29 cellular contexts compared by ENCODE assay signal in the genomic region with DNA sequence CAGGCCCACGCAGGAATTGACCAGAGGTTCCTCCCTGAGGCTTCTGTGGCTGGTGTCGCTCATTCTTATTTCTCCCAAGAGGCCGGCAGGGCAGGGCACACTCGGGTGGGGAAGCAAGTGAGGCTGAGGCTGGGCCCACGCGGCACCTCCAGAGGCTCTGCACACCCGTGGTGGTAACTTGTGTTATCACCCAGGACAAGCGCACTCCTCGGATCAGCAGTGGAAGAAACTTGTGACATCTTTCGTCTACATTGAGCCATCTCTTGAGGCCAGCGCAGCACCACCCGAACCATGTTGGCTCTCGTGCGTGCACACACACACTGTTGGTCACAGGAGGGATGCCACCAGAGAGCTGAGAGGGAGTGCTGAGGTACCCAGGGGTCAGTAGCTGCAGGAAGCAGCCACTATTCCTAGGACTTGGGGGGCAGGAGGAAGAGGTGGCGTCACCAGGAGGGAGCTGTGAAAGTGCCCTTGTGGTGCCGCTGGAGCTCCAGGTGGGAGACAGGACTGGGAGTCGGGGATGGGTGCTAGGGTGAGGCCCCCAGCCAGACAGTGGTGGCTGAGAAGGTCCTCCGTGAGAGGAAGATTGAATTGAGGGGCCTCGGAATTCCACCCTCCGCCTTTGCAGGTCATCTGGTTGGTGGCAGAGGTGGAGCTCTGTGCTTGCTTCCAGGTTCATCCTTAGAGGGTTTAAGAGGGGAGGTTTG. TPM values are rescaled to one million over a fixed set of nuclear protein-coding genes. Genes with fewer than 3 reads are reported as not detected.
DNase-seq lines count a peak whose midpoint lies in the region; ATAC-seq, FAIRE-seq and TF ChIP-seq lines count a peak whose summit lies in the region.
"Had no signal": no experiment of that assay in that cellular context is flagged by ENCODE, and none has a peak within 500 bp of the region (broad histone marks: within the 10 kb centered on the region; RNA-seq: fewer than 3 reads in every experiment).

No MANE protein-coding gene starts in this region.

- POLR2A ChIA-PET in K562 (lab: Yijun Ruan, JAX): interaction anchor here (2.4 kb wide), 1 partner anchor 8 kb away, joined by 7 read pairs; a partner anchor contains a TSS

- H3K4me1 ChIP-seq in K562 (replicated peaks in 1 of 2; ENCODE audit: control insufficient read depth in 2 of 2, insufficient read depth in 2 of 2, low read length in 2 of 2): peaks cover 0 to 7% of the 10 kb centered on the region in 2 experiments; a peak in 1 of 5 replicates
- peaks cover 4 to 51% (median 9%) of the 10 kb centered on the region in 6 donors for H3K4me1 ChIP-seq in spleen

- no peak overlapping the region for H2AFZ ChIP-seq in K562 (ENCODE audit: low read depth, low read length)
- H2AFZ ChIP-seq: hepatocyte, neural progenitor cell had no signal

- no peaks in the 10 kb centered on the region for H3K9me3 ChIP-seq in K562 (replicated peaks; ENCODE audit: control insufficient read depth, insufficient read depth, low read depth, low read length)
- no peaks in the 10 kb centered on the region for H3K9me3 ChIP-seq in spleen
- H3K9me3 ChIP-seq: body of pancreas, left ventricle myocardium inferior, mucosa of descending colon had no signal

- peaks cover 98% of the 10 kb centered on the region for H3K79me2 ChIP-seq in K562 (ENCODE audit: control insufficient read depth, insufficient read depth, low read length)

- H3K9me1 ChIP-seq in K562 (ENCODE audit: control insufficient read depth, insufficient read depth, low read length): peaks cover 4% of the 10 kb centered on the region

- CTCF ChIA-PET in K562 (lab: Yijun Ruan, JAX; ENCODE audit: low intra/inter-chr PET ratio): no interaction called here

- H3K4me2 ChIP-seq in K562 (ENCODE audit: insufficient read depth, low read length): no peak overlapping the region
- H3K4me2 ChIP-seq: hepatocyte, neural progenitor cell had no signal

- peak overlapping the region in 1 of 2 experiments; percentile 62; a peak in 1 of 4 replicates for H3K9ac ChIP-seq in K562 (ENCODE audit: insufficient read depth in 1 of 2, low read depth in 2 of 2, low read length in 2 of 2)
- H3K9ac ChIP-seq: neural progenitor cell had no signal

- H3K4me3 ChIP-seq in K562 (no peak overlapping the region), spleen (no peak overlapping the region)
- H3K4me3 ChIP-seq: body of pancreas, hepatocyte, left ventricle myocardium inferior, mucosa of descending colon, neural progenitor cell had no signal

- no peak; the same call in 2 of the 3 replicates for ATAC-seq in K562
- no peak for ATAC-seq in left lobe of liver
- ATAC-seq in GM21423 (IDR thresholded peaks at IDR 0.05; ENCODE audit: unreplicated experiment): no peak
- no peak for ATAC-seq in GM21515 (IDR thresholded peaks at IDR 0.05; ENCODE audit: unreplicated experiment)
- ATAC-seq: body of pancreas, mucosa of descending colon, sciatic nerve had no signal

- H3K27ac ChIP-seq in K562 (ENCODE audit: extremely low read depth, low read depth, low read length) (no peak overlapping the region), spleen (no peak overlapping the region)
- H3K27ac ChIP-seq: body of pancreas, hepatocyte, left ventricle myocardium inferior, neural progenitor cell had no signal

- peak; percentile 37 for FAIRE-seq in K562 (lab: Jason Lieb, UNC)
- FAIRE-seq: A204.1, colon, GM18507 had no signal

- H4K20me1 ChIP-seq in K562 (replicated peaks; ENCODE audit: control insufficient read depth, insufficient read depth, low read length): peaks cover 4% of the 10 kb centered on the region; the same call in 1 of the 2 replicates

- DNase-seq in activated effector memory CD4-positive, alpha-beta T cell treated with anti-CD3 and anti-CD28 coated beads, Interleukin-2, amount 50 U/mL, for 16 hours: peak; percentile 56
- DNase-seq in activated effector memory CD4-positive, alpha-beta T cell treated with Interleukin-2 at 50 U/mL for 16 hours: no peak
- DNase-seq in K562 (ENCODE audit: extremely low read depth in 1 of 4, low spot score in 3 of 4) (no peak), left lobe of liver (ENCODE audit: low spot score) (peak; percentile 33), spleen (peak; percentile 65), HK-2 (ENCODE audit: unreplicated experiment) (no peak)
- DNase-seq: activated CD4-positive, alpha-beta memory T cell treated with anti-CD3 and anti-CD28 coated beads for 36 hours; activated CD4-positive, CD25-positive, alpha-beta regulatory T cell; activated gamma-delta T cell treated with Interleukin-2 at 50 U/mL for 16 hours; body of pancreas; COR-L47; DMS79; effector memory CD4-positive, alpha-beta T cell; GF-D8; GOT3; immature natural killer cell; left ventricle myocardium inferior; mucosa of descending colon; NCI-H1694 treated with DMSO at 0.1 percent for 48 hours; NCI-H2171 treated with DMSO at 0.1 percent for 48 hours; NCI-H524 had no signal

- H3K36me3 ChIP-seq in K562 (ENCODE audit: control insufficient read depth, insufficient read depth, low read length) (peaks cover 100% of the 10 kb centered on the region), spleen (peaks cover 0 to 100% (median 88%) of the 10 kb centered on the region in 6 donors)

- in situ Hi-C loops in K562 (cut with MboI): no loop called here

- TF ChIP-seq POLR2A in K562 (conservative IDR thresholded peaks at IDR 0.05) (no peak), spleen (IDR thresholded peaks at IDR 0.05) (no peak)

- no peaks in the 10 kb centered on the region for H3K27me3 ChIP-seq in K562 (ENCODE audit: control insufficient read depth in 2 of 2, insufficient read depth in 2 of 2, low read length in 2 of 2)
- no peaks in the 10 kb centered on the region for H3K27me3 ChIP-seq in spleen (replicated peaks in 1 of 7)
- H3K27me3 ChIP-seq: body of pancreas, hepatocyte, neural progenitor cell had no signal

- 96% methylated on average over 20 of the region's 20 CpGs for WGBS in K562 (ENCODE audit: insufficient coverage, low coverage, missing lambda C conversion rate)
- 80 to 91% (median 83%) methylated on average over 17 to 20 of the region's 20 CpGs for WGBS in spleen, 5 donors

- no TSS peak for BruUV-seq in K562 (replicated peaks; lab: Mats Ljungman, UMichigan)

- no peak for TF ChIP-seq RAD21 in K562 (CRISPR knock-in tag; conservative IDR thresholded peaks at IDR 0.05 in 1 of 2, IDR thresholded peaks at IDR 0.05 in 1 of 2)

- TF ChIP-seq EP300 in K562 (IDR thresholded peaks at IDR 0.05; ENCODE audit: low read length): no peak

- TF ChIP-seq CTCF in K562 (IDR thresholded peaks at IDR 0.05 in 2 of 3, conservative IDR thresholded peaks at IDR 0.05 in 1 of 3; ENCODE audit: insufficient read depth in 2 of 3, low read depth in 1 of 3, low read length in 3 of 3): no peak
- TF ChIP-seq CTCF in spleen (IDR thresholded peaks at IDR 0.05 in 8 of 11, conservative IDR thresholded peaks at IDR 0.05 in 3 of 11): no peak

- intact Hi-C loops in K562 (cut with micrococcal nuclease) (no loop called here), spleen (cut with DNase I; ENCODE audit: low total_unique reads) (no loop called here)

TF ChIP-seq in K562, 482 proteins besides CTCF, POLR2A, EP300 and RAD21:
- TF ChIP-seq RBFOX2 (IDR thresholded peaks at IDR 0.05; ENCODE audit: low read depth, low read length): peak; percentile 66
- TF ChIP-seq ETV1 (tag; conservative IDR thresholded peaks at IDR 0.05; ENCODE audit: low read depth): no peak
- TF ChIP-seq POLR2G (IDR thresholded peaks at IDR 0.05; ENCODE audit: low read depth, low read length): peak; percentile 42
- TF ChIP-seq KDM5B (IDR thresholded peaks at IDR 0.05; ENCODE audit: insufficient replicate concordance, low read depth, low read length): no peak

RNA-seq across cellular contexts. Expression of a gene that starts 6.4 kb away (rescaled TPM):
- total RNA-seq in K562 (2011; cell fraction: chromatin; rRNA removed; ENCODE audit: low replicate concordance): 19.2 and 34.5 TPM in 2 replicates
- 50.4 and 58.7 TPM in 2 replicates for total RNA-seq in K562 (2011; cell fraction: nucleolus; rRNA removed)
- total RNA-seq in K562 (2011; cell fraction: nucleoplasm; rRNA removed): 40.3 and 48.3 TPM in 2 replicates
- total RNA-seq in K562 (2014; rRNA removed) (187 and 258 TPM in 2 replicates), K562 (2014; rRNA removed; fragmentation: Illumina TruSeq; extraction: Trizol) (61.1 and 77.0 TPM in 2 replicates), K562 (2015; rRNA removed; fragmentation: Illumina TruSeq; extraction: Trizol) (154 and 169 TPM in 2 replicates), K562 (2021) (97.2 and 104 TPM in 2 replicates), left lobe of liver (27.0 TPM), spleen (10 to 100 TPM; 18.2 to 38.4 (median 25.1) TPM)
- polyA plus RNA-seq in K562 (2011; rRNA removed) (52.7 and 54.7 TPM in 2 replicates), K562 (2014; fragmentation: Illumina TruSeq; extraction: Trizol) (73.1 and 114 TPM in 2 replicates), K562 (2014; fragmentation: Nextera tagmentation; extraction: Ambion mirVana) (10 to 100 TPM; 36.1 to 67.5 TPM), K562 (2014; rRNA removed) (238 and 291 TPM in 2 replicates), spleen (10 to 100 TPM; 36.7 to 74.2 (median 49.3) TPM)
- polyA plus RNA-seq in K562 (2011; cell fraction: cytosol; rRNA removed): 172 and 193 TPM in 2 replicates
- 53.4 and 60.6 TPM in 2 replicates for polyA plus RNA-seq in K562 (2011; cell fraction: nucleus; rRNA removed)
- polyA plus RNA-seq in K562 (2012): 123 and 325 TPM in 2 replicates
- polyA minus RNA-seq in K562 (2011; rRNA and poly(A)+ RNA removed): 23.4 and 29.5 TPM in 2 replicates
- 51.9 and 68.1 TPM in 2 replicates for polyA minus RNA-seq in K562 (2011; cell fraction: cytosol; rRNA and poly(A)+ RNA removed)
- 27.2 and 41.0 TPM in 2 replicates for polyA minus RNA-seq in K562 (2011; cell fraction: nucleus; rRNA and poly(A)+ RNA removed)

RNA-seq across cellular contexts. Expression of a gene that starts 8.0 kb away (rescaled TPM):
- total RNA-seq in K562 (2011; cell fraction: chromatin; rRNA removed; ENCODE audit: low replicate concordance): 26.7 and 58.3 TPM in 2 replicates
- total RNA-seq in K562 (2011; cell fraction: nucleolus; rRNA removed): 61.8 and 76.9 TPM in 2 replicates
- 52.0 and 86.6 TPM in 2 replicates for total RNA-seq in K562 (2011; cell fraction: nucleoplasm; rRNA removed)
- total RNA-seq in K562 (2014; rRNA removed) (120 and 124 TPM in 2 replicates), K562 (2014; rRNA removed; fragmentation: Illumina TruSeq; extraction: Trizol) (78.3 and 79.2 TPM in 2 replicates), K562 (2015; rRNA removed; fragmentation: Illumina TruSeq; extraction: Trizol) (98.6 and 111 TPM in 2 replicates), K562 (2021) (99.7 and 108 TPM in 2 replicates), left lobe of liver (31.1 TPM), spleen (10 to 100 TPM; 20.3 to 45.0 (median 22.0) TPM)
- polyA plus RNA-seq in K562 (2011; rRNA removed) (126 and 153 TPM in 2 replicates), K562 (2014; fragmentation: Illumina TruSeq; extraction: Trizol) (120 and 123 TPM in 2 replicates), K562 (2014; fragmentation: Nextera tagmentation; extraction: Ambion mirVana) (100 to 1,000 TPM; 550 to 557 TPM), K562 (2014; rRNA removed) (184 and 199 TPM in 2 replicates), spleen (10 to 100 TPM; 59.3 to 77.3 (median 66.2) TPM)
- 98.6 and 153 TPM in 2 replicates for polyA plus RNA-seq in K562 (2011; cell fraction: cytosol; rRNA removed)
- 99.5 and 103 TPM in 2 replicates for polyA plus RNA-seq in K562 (2011; cell fraction: nucleus; rRNA removed)
- polyA plus RNA-seq in K562 (2012): 83.2 and 123 TPM in 2 replicates
- polyA minus RNA-seq in K562 (2011; rRNA and poly(A)+ RNA removed): 53.5 and 58.0 TPM in 2 replicates
- polyA minus RNA-seq in K562 (2011; cell fraction: cytosol; rRNA and poly(A)+ RNA removed): 31.9 and 33.4 TPM in 2 replicates
- 37.2 and 53.5 TPM in 2 replicates for polyA minus RNA-seq in K562 (2011; cell fraction: nucleus; rRNA and poly(A)+ RNA removed)

Comparison
In these comparisons a context has a peak if more than half of its experiments do, and no peak if none do; other contexts are left out.
1. DNase-seq: peak in activated effector memory CD4-positive, alpha-beta T cell treated with anti-CD3 and anti-CD28 coated beads, Interleukin-2, amount 50 U/mL, for 16 hours (single experiment), left lobe of liver (single experiment) and spleen (single experiment); none in activated effector memory CD4-positive, alpha-beta T cell treated with Interleukin-2 at 50 U/mL for 16 hours (single experiment), K562 (0 of 4) and HK-2 (single experiment).